Comparison of ENCODE assay signal across 28 cellular contexts in genomic region chr9:134837529-134837928, GRCh38. TPM values are rescaled to one million over a fixed set of nuclear protein-coding genes. Genes with fewer than 3 reads are reported as not detected.
"Had no signal": no experiment of that assay in that cellular context is flagged by ENCODE, and none has a peak within 500 bp of the region (broad histone marks: within the 10 kb centered on the region; RNA-seq: fewer than 3 reads in every experiment).

No MANE protein-coding gene starts in this region.

- DNase-seq: activated B cell treated with CpG ODN at 0.5 μM for 24 hours; activated CD4-positive, alpha-beta T cell treated with anti-CD3 and anti-CD28 coated beads for 36 hours; activated CD4-positive, alpha-beta T cell treated with anti-CD3 and anti-CD28 coated beads, Interleukin-2, amount 50 U/mL, for 4 hours; activated CD8-positive, alpha-beta memory T cell treated with anti-CD3 and anti-CD28 coated beads for 24 hours; activated CD8-positive, alpha-beta memory T cell treated with anti-CD3 and anti-CD28 coated beads, Interleukin-2, amount 50 U/mL, for 4 hours; activated naive CD4-positive, alpha-beta T cell treated with Interleukin-2 at 50 U/mL for 16 hours; activated naive CD8-positive, alpha-beta T cell treated with anti-CD3 and anti-CD28 coated beads, Interleukin-2, amount 10 ng/mL, durations not matched to agents 7 days and 5 days; activated T-cell treated with anti-CD3 and anti-CD28 coated beads, Interleukin-2, amount 50 U/mL, for 24 hours; amniotic stem cell; cerebellar nuclear complex; effector CD4-positive, alpha-beta T cell; foreskin melanocyte; immature natural killer cell; kidney glomerular epithelial cell; left lung; naive B cell; retina; stimulated activated CD4-positive, alpha-beta T cell treated with anti-CD3 and anti-CD28 coated beads, Interleukin-12 subunit alpha, Interleukin-12 subunit beta, amount 100 ng/mL, for 4 hours; stimulated activated CD4-positive, alpha-beta T cell treated with anti-CD3 and anti-CD28 coated beads, Interleukin-1b, Interleukin-23, amount 100 ng/mL, for 48 hours; substantia nigra; T-helper 1 cell; T-helper 9 cell; thyroid gland had no signal

- H3K4me3 ChIP-seq: left lung, lung, thyroid gland had no signal

- H3K9me3 ChIP-seq: left lung, thyroid gland had no signal

- H3K27me3 ChIP-seq: left lung, thyroid gland had no signal

- H3K27ac ChIP-seq: left lung, thyroid gland had no signal

RNA-seq across cellular contexts. Expression of gene FCN2, which starts 43.1 kb away (rescaled TPM):
- total RNA-seq: activated B cell treated with CpG ODN at 0.5 μM for 24 hours; activated CD4-positive, alpha-beta T cell treated with anti-CD3 and anti-CD28 coated beads for 36 hours; activated naive CD8-positive, alpha-beta T cell treated with anti-CD3 and anti-CD28 coated beads, Interleukin-2, amount 10 ng/mL, durations not matched to agents 7 days and 5 days; activated T-helper 17 cell treated with anti-CD3 and anti-CD28 coated beads, Interleukin-2, amount 50 U/mL, for 72 hours; left lung; lung; neural crest cell; progenitor cell of endocrine pancreas; urinary bladder had no signal
- polyA plus RNA-seq: immature natural killer cell had no signal
